ENCODE assay signal across 8 cellular contexts in the genomic region with DNA sequence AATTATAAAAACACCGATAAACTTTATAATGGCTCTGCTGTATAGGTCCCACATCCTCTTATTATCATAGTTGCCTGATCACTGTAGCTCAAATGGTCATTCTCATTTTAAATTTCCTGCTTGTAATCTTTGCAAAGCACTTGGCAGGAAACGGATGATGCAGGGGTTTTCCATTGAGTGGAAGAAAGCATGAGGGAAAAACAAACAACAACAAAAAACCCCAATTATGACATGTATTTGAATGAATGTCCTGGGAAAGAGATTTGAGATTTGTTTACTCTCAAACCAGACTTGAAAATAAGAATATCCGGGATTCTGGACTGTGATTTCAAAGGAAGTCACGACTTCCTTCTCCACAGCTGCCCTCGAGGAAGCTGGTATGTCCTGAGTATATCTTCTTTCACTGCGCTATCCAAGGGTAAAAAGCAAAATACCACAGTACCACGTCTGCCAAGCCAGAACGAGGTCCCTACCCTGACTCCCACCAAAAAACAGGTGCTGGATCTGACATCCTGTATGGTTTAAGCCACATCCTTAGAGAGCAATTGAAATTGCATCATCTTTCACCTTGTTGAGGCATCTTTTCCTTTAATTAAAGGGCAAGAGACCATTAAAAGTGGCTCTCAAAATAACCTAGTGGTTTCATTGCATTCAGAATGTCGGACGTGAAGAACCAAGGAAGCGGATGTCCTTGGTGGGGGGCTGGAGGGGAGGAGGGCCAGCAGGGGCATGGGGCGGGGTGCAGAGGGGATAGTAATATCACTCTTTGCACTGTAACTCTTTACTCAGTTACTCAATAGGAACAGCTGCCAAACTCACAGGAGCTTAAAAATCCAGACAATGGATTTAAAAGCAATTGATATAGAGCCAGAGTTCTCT. TPM values are rescaled to one million over a fixed set of nuclear protein-coding genes. Genes with fewer than 3 reads are reported as not detected.
A peak's percentile ranks its signal among the peaks of the same experiment; 100 is the strongest.
DNase-seq lines count a peak whose midpoint lies in the region; ATAC-seq and TF ChIP-seq lines count a peak whose summit lies in the region.

No MANE protein-coding gene starts in this region.

- no peaks in the 10 kb centered on the region for H3K79me2 ChIP-seq in trophoblast cell (ENCODE audit: control insufficient read depth, insufficient read depth, low read length, poor library complexity)

- H3K79me1 ChIP-seq in trophoblast cell (ENCODE audit: low read length): peaks cover 5% of the 10 kb centered on the region

- no peak overlapping the region for H3K4me2 ChIP-seq in trophoblast cell (ENCODE audit: low read length)

- H4K8ac ChIP-seq in trophoblast cell (ENCODE audit: low read depth, low read length): peak overlapping the region; percentile 11

- 79% methylated on average over 10 of the region's 12 CpGs for WGBS in HUES64
- no CpG with 5 or more reads among the region's 12 CpGs for WGBS in trophoblast cell (ENCODE audit: extremely low coverage, insufficient coverage, insufficient read length)

- no peak overlapping the region for H4K91ac ChIP-seq in trophoblast cell (ENCODE audit: low read depth, low read length)

- CTCF ChIA-PET in Calu3 (lab: Charles Lee): interaction anchor here (0.7 kb wide), 1 partner anchor 16 kb away, joined by 3 read pairs; a partner anchor contains a TSS

- H3K27me3 ChIP-seq in HUES64 (ENCODE audit: insufficient read depth, low read length) (no peaks in the 10 kb centered on the region), trophoblast cell (ENCODE audit: insufficient read depth, low read length) (no peaks in the 10 kb centered on the region)

- no TSS peak for BruUV-seq in Calu3 (replicated peaks; lab: Mats Ljungman, UMichigan)

- H3K9me3 Mint-ChIP-seq in Calu3 (ENCODE audit: low read depth, unreplicated experiment): no peaks in the 10 kb centered on the region

- no peak overlapping the region for H2BK5ac ChIP-seq in trophoblast cell (ENCODE audit: low read depth, low read length, poor library complexity)

- 0 out of 2 replicates have a peak, but pooled peaks cover 3% of the 10 kb centered on the region for H3K9me3 ChIP-seq in HUES64 (ENCODE audit: insufficient read depth, low read depth, low read length)
- H3K9me3 ChIP-seq in trophoblast cell (ENCODE audit: insufficient read depth, low read depth, low read length): no peaks in the 10 kb centered on the region

- H3K4me1 ChIP-seq in HUES64 (ENCODE audit: insufficient read depth, low read length) (peaks cover 8% of the 10 kb centered on the region), trophoblast cell (ENCODE audit: control insufficient read depth in 1 of 2, insufficient read depth in 2 of 2, low read length in 2 of 2) (peaks cover 0 to 3% of the 10 kb centered on the region in 2 experiments)

- H3K9ac ChIP-seq in HUES64 (ENCODE audit: low read depth, low read length) (peak overlapping the region; percentile 48; the same call in 1 of the 2 replicates), trophoblast cell (ENCODE audit: low read length) (no peak overlapping the region)

- no peak overlapping the region for H3K4me3 Mint-ChIP-seq in Calu3 (ENCODE audit: low read depth, unreplicated experiment)

- no peaks in the 10 kb centered on the region for H3K36me3 Mint-ChIP-seq in Calu3 (ENCODE audit: insufficient read depth, unreplicated experiment)

- no peak for TF ChIP-seq CTCF in Calu3 (IDR thresholded peaks at IDR 0.05; ENCODE audit: unreplicated experiment)
- TF ChIP-seq CTCF in VCaP (conservative IDR thresholded peaks at IDR 0.05): no peak
- TF ChIP-seq CTCF in fibroblast of pulmonary artery (IDR thresholded peaks at IDR 0.05; ENCODE audit: low read length, missing control alignments): no peak

- H2AK5ac ChIP-seq in trophoblast cell (ENCODE audit: low read length): no peak overlapping the region

- ATAC-seq in GM19023 (IDR thresholded peaks at IDR 0.05; ENCODE audit: unreplicated experiment): no peak

- H3K18ac ChIP-seq in trophoblast cell (ENCODE audit: low read length): no peak overlapping the region

- no peaks in the 10 kb centered on the region for H3K27me3 Mint-ChIP-seq in Calu3 (ENCODE audit: unreplicated experiment)

- no peak overlapping the region for H2AFZ ChIP-seq in trophoblast cell (ENCODE audit: insufficient read depth, low read length, poor library complexity)

- no peak overlapping the region for H3K23ac ChIP-seq in trophoblast cell (ENCODE audit: low read length)

- no peak overlapping the region for H3K4ac ChIP-seq in trophoblast cell (ENCODE audit: low read depth, low read length)

- H3K36me3 ChIP-seq in HUES64 (ENCODE audit: insufficient read depth, low read length): no peaks in the 10 kb centered on the region
- H3K36me3 ChIP-seq in trophoblast cell (ENCODE audit: control insufficient read depth in 1 of 2, insufficient read depth in 2 of 2, low read length in 2 of 2): no peaks in the 10 kb centered on the region

- DNase-seq in Calu3 (no peak), fibroblast of pulmonary artery (ENCODE audit: low read depth) (peak; percentile 62), trophoblast cell (no peak), caudate nucleus (lab: John Stamatoyannopoulos, UW) (no peak), head of caudate nucleus (no peak)

- intact Hi-C loops in Calu3 (cut with micrococcal nuclease; ENCODE audit: unreplicated experiment) (no loop called here), head of caudate nucleus (cut with DNase I) (no loop called here)

- H3K4me3 ChIP-seq in HUES64 (ENCODE audit: low read length) (no peak overlapping the region), fibroblast of pulmonary artery (replicated peaks; ENCODE audit: low read depth, low read length) (peak overlapping the region; percentile 39), trophoblast cell (ENCODE audit: low read depth, low read length) (no peak overlapping the region)

- peak overlapping the region; percentile 76 for H3K27ac Mint-ChIP-seq in Calu3 (ENCODE audit: unreplicated experiment)

- H3K27ac ChIP-seq in HUES64 (ENCODE audit: low read depth, low read length) (no peak overlapping the region; the same call in 1 of the 2 replicates), VCaP (peak overlapping the region; percentile 71), trophoblast cell (ENCODE audit: low read depth, low read length) (no peak overlapping the region), caudate nucleus (ENCODE audit: low read depth, low read length) (no peak overlapping the region)

- H2BK12ac ChIP-seq in trophoblast cell (ENCODE audit: low read length): peak overlapping the region; percentile 61

- no peak overlapping the region for H2BK120ac ChIP-seq in trophoblast cell (ENCODE audit: insufficient read depth, low read length, poor library complexity)

- H3K14ac ChIP-seq in trophoblast cell (ENCODE audit: low read length): peak overlapping the region; percentile 44

- H3K4me1 Mint-ChIP-seq in Calu3 (ENCODE audit: low read depth, unreplicated experiment): peaks cover 13% of the 10 kb centered on the region

- no peak overlapping the region for H4K12ac ChIP-seq in trophoblast cell (ENCODE audit: low read depth, low read length)

RNA-seq across cellular contexts. Expression of a gene that starts 13.5 kb away (rescaled TPM):
- 19.8 and 27.0 TPM in 2 replicates for total RNA-seq in Calu3 (2022)
- 27.7 TPM for polyA plus RNA-seq in HUES64 (2013, experiment 1 of 2)
- 24.2 TPM for polyA plus RNA-seq in HUES64 (2013, experiment 2 of 2)
- polyA plus RNA-seq in trophoblast cell (2013): 13.2 and 14.8 TPM in 2 replicates

RNA-seq across cellular contexts. Expression of a gene that starts 16.7 kb away (rescaled TPM):
- 67.6 and 69.1 TPM in 2 replicates for total RNA-seq in Calu3 (2022)
- polyA plus RNA-seq in HUES64 (2013, experiment 1 of 2): 33.1 TPM
- polyA plus RNA-seq in HUES64 (2013, experiment 2 of 2): 42.9 TPM
- polyA plus RNA-seq in trophoblast cell (2013): 36.6 and 37.5 TPM in 2 replicates
